20 cellular contexts compared by ENCODE assay signal in genomic region chr19:39252458-39252857, GRCh38. TPM values are rescaled to one million over a fixed set of nuclear protein-coding genes. Genes with fewer than 3 reads are reported as not detected.
"Had no signal": no experiment of that assay in that cellular context is flagged by ENCODE, and none has a peak within 500 bp of the region (broad histone marks: within the 10 kb centered on the region; RNA-seq: fewer than 3 reads in every experiment).

No MANE protein-coding gene starts in this region.

- H3K9me3 ChIP-seq: adrenal gland, pancreas, suprapubic skin had no signal

- H3K4me1 ChIP-seq: adrenal gland, pancreas had no signal

- H3K4me3 Mint-ChIP-seq: nephron progenitor cell, type B pancreatic cell had no signal

- H3K4me1 Mint-ChIP-seq: nephron progenitor cell had no signal

- H3K4me3 ChIP-seq: adrenal gland, pancreas, suprapubic skin had no signal

- ATAC-seq: left ventricle myocardium superior; pancreas; stimulated activated naive CD8-positive, alpha-beta T cell treated with anti-CD3 and anti-CD28 coated beads, Interleukin-15, Interleukin-2, amounts not matched to agents 100 U/mL and 50 U/mL, for 24 hours had no signal

- DNase-seq: activated CD4-positive, CD25-positive, alpha-beta regulatory T cell; activated naive CD4-positive, alpha-beta T cell treated with anti-CD3 and anti-CD28 coated beads, Interleukin-2, amount 50 U/mL, for 16 hours; activated T-cell treated with anti-CD3 and anti-CD28 coated beads, Interleukin-2, amount 50 U/mL, for 1 hour; adrenal gland; caudate nucleus; cortex of kidney; effector memory CD4-positive, alpha-beta T cell; hippocampal formation; left ventricle myocardium superior; mesenchymal stem cell; nephron progenitor cell; pancreas; stimulated activated CD4-positive, alpha-beta T cell treated with anti-CD3 and anti-CD28 coated beads, Interleukin-4, amount 100 ng/mL, for 1 hour; stimulated activated CD8-positive, alpha-beta memory T cell treated with anti-CD3 and anti-CD28 coated beads, Interleukin-4, amount 100 ng/mL, for 48 hours; stimulated activated naive CD8-positive, alpha-beta T cell treated with anti-CD3 and anti-CD28 coated beads, Interleukin-15, Interleukin-2, amounts not matched to agents 100 U/mL and 50 U/mL, for 24 hours; T1000 had no signal

- H3K36me3 Mint-ChIP-seq: type B pancreatic cell had no signal

- H3K36me3 ChIP-seq: adrenal gland, pancreas, suprapubic skin had no signal

- H3K27ac Mint-ChIP-seq: type B pancreatic cell had no signal

- H3K9me3 Mint-ChIP-seq: type B pancreatic cell had no signal

- H3K27ac ChIP-seq: adrenal gland, epithelial cell of prostate, pancreas, suprapubic skin had no signal

RNA-seq across cellular contexts. Expression of gene IFNL4, which starts 3.8 kb away (rescaled TPM):
- total RNA-seq: adrenal gland, kidney epithelial cell, left ventricle myocardium superior, pancreas, suprapubic skin had no signal
- polyA plus RNA-seq: adrenal gland had no signal

RNA-seq across cellular contexts. Expression of gene IFNL3, which starts 7.7 kb away (rescaled TPM):
- total RNA-seq: adrenal gland, kidney epithelial cell, left ventricle myocardium superior, pancreas, suprapubic skin had no signal
- polyA plus RNA-seq: adrenal gland, pancreas had no signal

RNA-seq across cellular contexts. Expression of gene IFNL2, which starts 15.7 kb away (rescaled TPM):
- total RNA-seq: adrenal gland, kidney epithelial cell, left ventricle myocardium superior, pancreas, suprapubic skin had no signal
- polyA plus RNA-seq: adrenal gland, pancreas had no signal

RNA-seq across cellular contexts. Expression of gene IFNL1, which starts 43.7 kb away (rescaled TPM):
- total RNA-seq: adrenal gland, kidney epithelial cell, left ventricle myocardium superior, pancreas, suprapubic skin had no signal
- polyA plus RNA-seq: adrenal gland, pancreas had no signal

RNA-seq across cellular contexts. Expression of gene SYCN, which starts 48.4 kb away (rescaled TPM):
- total RNA-seq: kidney epithelial cell, left ventricle myocardium superior, suprapubic skin had no signal
- polyA plus RNA-seq: adrenal gland had no signal
